Comparison of ENCODE assay signal across 1 cellular context in the genomic region with DNA sequence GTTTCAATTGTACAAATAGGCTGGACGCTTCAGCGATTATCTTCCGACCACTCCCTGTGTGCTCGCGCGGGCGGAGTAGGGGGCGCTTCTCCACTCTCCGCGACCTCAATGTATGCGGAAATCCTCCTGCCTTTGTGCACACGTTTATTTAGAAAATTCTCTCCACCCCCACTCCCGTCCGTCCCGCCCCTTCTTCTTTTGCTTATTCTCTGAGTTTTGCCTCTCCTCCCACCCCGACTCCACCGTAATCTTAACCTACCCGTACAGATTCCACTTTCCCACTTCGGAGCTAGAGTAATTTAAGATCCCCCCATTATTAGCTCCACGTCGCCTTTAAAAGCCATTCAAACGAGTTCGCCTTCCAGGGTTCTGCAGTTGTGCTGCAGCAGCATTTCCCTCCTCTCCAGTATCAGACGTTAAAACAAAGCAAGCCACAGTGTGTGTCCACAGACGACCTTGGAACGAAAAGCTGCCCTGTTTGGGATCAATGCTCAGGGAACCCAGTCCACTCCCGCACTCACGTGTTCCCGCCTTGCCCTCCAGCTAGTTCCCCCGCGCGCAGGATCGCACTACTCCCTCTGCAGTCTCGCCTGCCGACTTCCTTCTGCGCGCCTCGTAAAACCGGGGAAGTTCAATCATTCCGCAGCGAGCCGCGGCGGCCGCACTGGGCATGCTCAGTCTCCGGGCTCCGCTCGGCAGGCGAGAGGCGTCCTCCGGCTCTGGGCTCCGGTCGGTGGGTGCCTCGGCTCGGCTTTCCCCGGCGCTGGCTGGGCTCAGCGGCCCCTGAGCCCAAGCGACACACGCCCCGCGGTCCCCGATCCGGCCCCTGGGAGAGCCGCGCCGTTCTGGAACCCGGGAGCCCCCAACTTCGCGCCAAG.
A peak's percentile ranks its signal among the peaks of the same experiment; 100 is the strongest.
TF ChIP-seq lines count a peak whose summit lies in the region.

A gene with protein sequence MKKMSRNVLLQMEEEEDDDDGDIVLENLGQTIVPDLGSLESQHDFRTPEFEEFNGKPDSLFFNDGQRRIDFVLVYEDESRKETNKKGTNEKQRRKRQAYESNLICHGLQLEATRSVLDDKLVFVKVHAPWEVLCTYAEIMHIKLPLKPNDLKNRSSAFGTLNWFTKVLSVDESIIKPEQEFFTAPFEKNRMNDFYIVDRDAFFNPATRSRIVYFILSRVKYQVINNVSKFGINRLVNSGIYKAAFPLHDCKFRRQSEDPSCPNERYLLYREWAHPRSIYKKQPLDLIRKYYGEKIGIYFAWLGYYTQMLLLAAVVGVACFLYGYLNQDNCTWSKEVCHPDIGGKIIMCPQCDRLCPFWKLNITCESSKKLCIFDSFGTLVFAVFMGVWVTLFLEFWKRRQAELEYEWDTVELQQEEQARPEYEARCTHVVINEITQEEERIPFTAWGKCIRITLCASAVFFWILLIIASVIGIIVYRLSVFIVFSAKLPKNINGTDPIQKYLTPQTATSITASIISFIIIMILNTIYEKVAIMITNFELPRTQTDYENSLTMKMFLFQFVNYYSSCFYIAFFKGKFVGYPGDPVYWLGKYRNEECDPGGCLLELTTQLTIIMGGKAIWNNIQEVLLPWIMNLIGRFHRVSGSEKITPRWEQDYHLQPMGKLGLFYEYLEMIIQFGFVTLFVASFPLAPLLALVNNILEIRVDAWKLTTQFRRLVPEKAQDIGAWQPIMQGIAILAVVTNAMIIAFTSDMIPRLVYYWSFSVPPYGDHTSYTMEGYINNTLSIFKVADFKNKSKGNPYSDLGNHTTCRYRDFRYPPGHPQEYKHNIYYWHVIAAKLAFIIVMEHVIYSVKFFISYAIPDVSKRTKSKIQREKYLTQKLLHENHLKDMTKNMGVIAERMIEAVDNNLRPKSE (plus strand): TSS at position 677 of the 878 bp plus-strand sequence. CDS start 227 bp downstream, outside the sequence.

TF ChIP-seq in K562, 482 proteins besides CTCF, POLR2A, EP300 and RAD21 (continued from another document and continues in another):
- TF ChIP-seq HDAC8 (tag; IDR thresholded peaks at IDR 0.05) (no peak), NR3C1 (CRISPR knock-in tag; IDR thresholded peaks at IDR 0.05) (no peak), BACH1 (tag; IDR thresholded peaks at IDR 0.05) (no peak), PHF8 (IDR thresholded peaks at IDR 0.05; ENCODE audit: borderline replicate concordance, low read length) (peak; percentile 71; the same call in 1 of the 2 replicates), CXXC5 (CRISPR knock-in tag; IDR thresholded peaks at IDR 0.05) (peak; percentile 57), JUNB (CRISPR knock-in tag; conservative IDR thresholded peaks at IDR 0.05) (no peak), MYBL2 (IDR thresholded peaks at IDR 0.05; ENCODE audit: low read depth) (no peak), MYBL2 (CRISPR knock-in tag; IDR thresholded peaks at IDR 0.05; ENCODE audit: borderline replicate concordance) (no peak), FOXK1 (CRISPR knock-in tag; IDR thresholded peaks at IDR 0.05; ENCODE audit: borderline replicate concordance) (no peak), CBX3 (IDR thresholded peaks at IDR 0.05; ENCODE audit: borderline replicate concordance in 1 of 2, low read length in 2 of 2) (no peak), NCOA6 (IDR thresholded peaks at IDR 0.05) (no peak), MTA2 (IDR thresholded peaks at IDR 0.05; ENCODE audit: low read depth) (peak; percentile 18), FUS (optimal IDR thresholded peaks at IDR 0.05; ENCODE audit: low read depth, low read length) (no peak), SIX5 (IDR thresholded peaks at IDR 0.05; ENCODE audit: borderline replicate concordance in 1 of 2, insufficient read depth in 1 of 2, low read depth in 1 of 2, low read length in 2 of 2) (no peak), THRAP3 (IDR thresholded peaks at IDR 0.05; ENCODE audit: borderline replicate concordance) (no peak), ZKSCAN3 (CRISPR knock-in tag; IDR thresholded peaks at IDR 0.05) (no peak), MCM2 (IDR thresholded peaks at IDR 0.05; ENCODE audit: low read depth) (no peak), SAFB2 (IDR thresholded peaks at IDR 0.05; ENCODE audit: borderline replicate concordance, low read depth, low read length, severe bottlenecking) (no peak), ZSCAN32 (CRISPR knock-in tag; IDR thresholded peaks at IDR 0.05) (peak; percentile 34; the same call in 1 of the 2 replicates), SOX6 (IDR thresholded peaks at IDR 0.05) (peak; percentile 57), EP400 (IDR thresholded peaks at IDR 0.05) (peak; percentile 87), ZNF76 (CRISPR knock-in tag; IDR thresholded peaks at IDR 0.05; ENCODE audit: borderline replicate concordance) (no peak), TBL1XR1 (IDR thresholded peaks at IDR 0.05; ENCODE audit: low read length in 2 of 2) (0 out of 4 replicates have a peak, but pooled peaks of 1 of the 2 experiments have one; percentile 31), TGIF2 (CRISPR knock-in tag; IDR thresholded peaks at IDR 0.05) (no peak), DNMT1 (IDR thresholded peaks at IDR 0.05) (no peak), GTF2E2 (tag; IDR thresholded peaks at IDR 0.05) (0 out of 2 replicates have a peak, but pooled peaks have one; percentile 9), MTF1 (CRISPR knock-in tag; IDR thresholded peaks at IDR 0.05; ENCODE audit: borderline replicate concordance) (no peak), ZC3H11A (IDR thresholded peaks at IDR 0.05; ENCODE audit: low read depth, low read length) (no peak), SMARCA5 (IDR thresholded peaks at IDR 0.05) (peak; percentile 43; the same call in 1 of the 2 replicates), SP1 (CRISPR knock-in tag; IDR thresholded peaks at IDR 0.05) (peak; percentile 35; the same call in 1 of the 2 replicates), HDAC6 (IDR thresholded peaks at IDR 0.05; ENCODE audit: low read depth, low read length) (no peak), SREBF2 (CRISPR knock-in tag; IDR thresholded peaks at IDR 0.05) (no peak), SMARCB1 (IDR thresholded peaks at IDR 0.05; ENCODE audit: insufficient read length, low read depth) (no peak), SMARCA4 (IDR thresholded peaks at IDR 0.05) (no peak), MYNN (IDR thresholded peaks at IDR 0.05) (0 out of 2 replicates have a peak, but pooled peaks have one; percentile 12), MYNN (CRISPR knock-in tag; IDR thresholded peaks at IDR 0.05) (no peak), ZNF57 (CRISPR knock-in tag; IDR thresholded peaks at IDR 0.05) (no peak), TARDBP (IDR thresholded peaks at IDR 0.05) (0 out of 2 replicates have a peak, but pooled peaks have one; percentile 52), PHF21A (IDR thresholded peaks at IDR 0.05; ENCODE audit: borderline replicate concordance, low read depth) (no peak), ZNF785 (CRISPR knock-in tag; IDR thresholded peaks at IDR 0.05) (no peak)
- TF ChIP-seq, protein P1, sequence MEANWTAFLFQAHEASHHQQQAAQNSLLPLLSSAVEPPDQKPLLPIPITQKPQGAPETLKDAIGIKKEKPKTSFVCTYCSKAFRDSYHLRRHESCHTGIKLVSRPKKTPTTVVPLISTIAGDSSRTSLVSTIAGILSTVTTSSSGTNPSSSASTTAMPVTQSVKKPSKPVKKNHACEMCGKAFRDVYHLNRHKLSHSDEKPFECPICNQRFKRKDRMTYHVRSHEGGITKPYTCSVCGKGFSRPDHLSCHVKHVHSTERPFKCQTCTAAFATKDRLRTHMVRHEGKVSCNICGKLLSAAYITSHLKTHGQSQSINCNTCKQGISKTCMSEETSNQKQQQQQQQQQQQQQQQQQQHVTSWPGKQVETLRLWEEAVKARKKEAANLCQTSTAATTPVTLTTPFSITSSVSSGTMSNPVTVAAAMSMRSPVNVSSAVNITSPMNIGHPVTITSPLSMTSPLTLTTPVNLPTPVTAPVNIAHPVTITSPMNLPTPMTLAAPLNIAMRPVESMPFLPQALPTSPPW (CRISPR knock-in tag; IDR thresholded peaks at IDR 0.05): peak; percentile 67; the same call in 1 of the 2 replicates
- TF ChIP-seq, protein P2, sequence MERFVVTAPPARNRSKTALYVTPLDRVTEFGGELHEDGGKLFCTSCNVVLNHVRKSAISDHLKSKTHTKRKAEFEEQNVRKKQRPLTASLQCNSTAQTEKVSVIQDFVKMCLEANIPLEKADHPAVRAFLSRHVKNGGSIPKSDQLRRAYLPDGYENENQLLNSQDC (CRISPR knock-in tag; IDR thresholded peaks at IDR 0.05): no peak
- TF ChIP-seq, protein P3, sequence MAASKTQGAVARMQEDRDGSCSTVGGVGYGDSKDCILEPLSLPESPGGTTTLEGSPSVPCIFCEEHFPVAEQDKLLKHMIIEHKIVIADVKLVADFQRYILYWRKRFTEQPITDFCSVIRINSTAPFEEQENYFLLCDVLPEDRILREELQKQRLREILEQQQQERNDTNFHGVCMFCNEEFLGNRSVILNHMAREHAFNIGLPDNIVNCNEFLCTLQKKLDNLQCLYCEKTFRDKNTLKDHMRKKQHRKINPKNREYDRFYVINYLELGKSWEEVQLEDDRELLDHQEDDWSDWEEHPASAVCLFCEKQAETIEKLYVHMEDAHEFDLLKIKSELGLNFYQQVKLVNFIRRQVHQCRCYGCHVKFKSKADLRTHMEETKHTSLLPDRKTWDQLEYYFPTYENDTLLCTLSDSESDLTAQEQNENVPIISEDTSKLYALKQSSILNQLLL (CRISPR knock-in tag; IDR thresholded peaks at IDR 0.05; ENCODE audit: borderline replicate concordance): no peak
- TF ChIP-seq, protein P4, sequence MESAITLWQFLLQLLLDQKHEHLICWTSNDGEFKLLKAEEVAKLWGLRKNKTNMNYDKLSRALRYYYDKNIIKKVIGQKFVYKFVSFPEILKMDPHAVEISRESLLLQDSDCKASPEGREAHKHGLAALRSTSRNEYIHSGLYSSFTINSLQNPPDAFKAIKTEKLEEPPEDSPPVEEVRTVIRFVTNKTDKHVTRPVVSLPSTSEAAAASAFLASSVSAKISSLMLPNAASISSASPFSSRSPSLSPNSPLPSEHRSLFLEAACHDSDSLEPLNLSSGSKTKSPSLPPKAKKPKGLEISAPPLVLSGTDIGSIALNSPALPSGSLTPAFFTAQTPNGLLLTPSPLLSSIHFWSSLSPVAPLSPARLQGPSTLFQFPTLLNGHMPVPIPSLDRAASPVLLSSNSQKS (CRISPR knock-in tag; IDR thresholded peaks at IDR 0.05): no peak
- TF ChIP-seq, protein P5, sequence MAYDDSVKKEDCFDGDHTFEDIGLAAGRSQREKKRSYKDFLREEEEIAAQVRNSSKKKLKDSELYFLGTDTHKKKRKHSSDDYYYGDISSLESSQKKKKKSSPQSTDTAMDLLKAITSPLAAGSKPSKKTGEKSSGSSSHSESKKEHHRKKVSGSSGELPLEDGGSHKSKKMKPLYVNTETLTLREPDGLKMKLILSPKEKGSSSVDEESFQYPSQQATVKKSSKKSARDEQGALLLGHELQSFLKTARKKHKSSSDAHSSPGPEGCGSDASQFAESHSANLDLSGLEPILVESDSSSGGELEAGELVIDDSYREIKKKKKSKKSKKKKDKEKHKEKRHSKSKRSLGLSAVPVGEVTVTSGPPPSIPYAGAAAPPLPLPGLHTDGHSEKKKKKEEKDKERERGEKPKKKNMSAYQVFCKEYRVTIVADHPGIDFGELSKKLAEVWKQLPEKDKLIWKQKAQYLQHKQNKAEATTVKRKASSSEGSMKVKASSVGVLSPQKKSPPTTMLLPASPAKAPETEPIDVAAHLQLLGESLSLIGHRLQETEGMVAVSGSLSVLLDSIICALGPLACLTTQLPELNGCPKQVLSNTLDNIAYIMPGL (CRISPR knock-in tag; IDR thresholded peaks at IDR 0.05): peak; percentile 63; the same call in 1 of the 2 replicates
- TF ChIP-seq, protein P6, sequence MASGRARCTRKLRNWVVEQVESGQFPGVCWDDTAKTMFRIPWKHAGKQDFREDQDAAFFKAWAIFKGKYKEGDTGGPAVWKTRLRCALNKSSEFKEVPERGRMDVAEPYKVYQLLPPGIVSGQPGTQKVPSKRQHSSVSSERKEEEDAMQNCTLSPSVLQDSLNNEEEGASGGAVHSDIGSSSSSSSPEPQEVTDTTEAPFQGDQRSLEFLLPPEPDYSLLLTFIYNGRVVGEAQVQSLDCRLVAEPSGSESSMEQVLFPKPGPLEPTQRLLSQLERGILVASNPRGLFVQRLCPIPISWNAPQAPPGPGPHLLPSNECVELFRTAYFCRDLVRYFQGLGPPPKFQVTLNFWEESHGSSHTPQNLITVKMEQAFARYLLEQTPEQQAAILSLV (tag; IDR thresholded peaks at IDR 0.05): no peak
- TF ChIP-seq, protein P7, sequence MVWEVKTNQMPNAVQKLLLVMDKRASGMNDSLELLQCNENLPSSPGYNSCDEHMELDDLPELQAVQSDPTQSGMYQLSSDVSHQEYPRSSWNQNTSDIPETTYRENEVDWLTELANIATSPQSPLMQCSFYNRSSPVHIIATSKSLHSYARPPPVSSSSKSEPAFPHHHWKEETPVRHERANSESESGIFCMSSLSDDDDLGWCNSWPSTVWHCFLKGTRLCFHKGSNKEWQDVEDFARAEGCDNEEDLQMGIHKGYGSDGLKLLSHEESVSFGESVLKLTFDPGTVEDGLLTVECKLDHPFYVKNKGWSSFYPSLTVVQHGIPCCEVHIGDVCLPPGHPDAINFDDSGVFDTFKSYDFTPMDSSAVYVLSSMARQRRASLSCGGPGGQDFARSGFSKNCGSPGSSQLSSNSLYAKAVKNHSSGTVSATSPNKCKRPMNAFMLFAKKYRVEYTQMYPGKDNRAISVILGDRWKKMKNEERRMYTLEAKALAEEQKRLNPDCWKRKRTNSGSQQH (CRISPR knock-in tag; IDR thresholded peaks at IDR 0.05): no peak
- TF ChIP-seq, protein P8, sequence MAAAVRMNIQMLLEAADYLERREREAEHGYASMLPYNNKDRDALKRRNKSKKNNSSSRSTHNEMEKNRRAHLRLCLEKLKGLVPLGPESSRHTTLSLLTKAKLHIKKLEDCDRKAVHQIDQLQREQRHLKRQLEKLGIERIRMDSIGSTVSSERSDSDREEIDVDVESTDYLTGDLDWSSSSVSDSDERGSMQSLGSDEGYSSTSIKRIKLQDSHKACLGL (CRISPR knock-in tag; IDR thresholded peaks at IDR 0.05; ENCODE audit: borderline replicate concordance, poor library complexity, severe bottlenecking): no peak
- TF ChIP-seq, protein P9, sequence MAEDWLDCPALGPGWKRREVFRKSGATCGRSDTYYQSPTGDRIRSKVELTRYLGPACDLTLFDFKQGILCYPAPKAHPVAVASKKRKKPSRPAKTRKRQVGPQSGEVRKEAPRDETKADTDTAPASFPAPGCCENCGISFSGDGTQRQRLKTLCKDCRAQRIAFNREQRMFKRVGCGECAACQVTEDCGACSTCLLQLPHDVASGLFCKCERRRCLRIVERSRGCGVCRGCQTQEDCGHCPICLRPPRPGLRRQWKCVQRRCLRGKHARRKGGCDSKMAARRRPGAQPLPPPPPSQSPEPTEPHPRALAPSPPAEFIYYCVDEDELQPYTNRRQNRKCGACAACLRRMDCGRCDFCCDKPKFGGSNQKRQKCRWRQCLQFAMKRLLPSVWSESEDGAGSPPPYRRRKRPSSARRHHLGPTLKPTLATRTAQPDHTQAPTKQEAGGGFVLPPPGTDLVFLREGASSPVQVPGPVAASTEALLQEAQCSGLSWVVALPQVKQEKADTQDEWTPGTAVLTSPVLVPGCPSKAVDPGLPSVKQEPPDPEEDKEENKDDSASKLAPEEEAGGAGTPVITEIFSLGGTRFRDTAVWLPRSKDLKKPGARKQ (CRISPR knock-in tag; IDR thresholded peaks at IDR 0.05): no peak
- TF ChIP-seq, protein P10, sequence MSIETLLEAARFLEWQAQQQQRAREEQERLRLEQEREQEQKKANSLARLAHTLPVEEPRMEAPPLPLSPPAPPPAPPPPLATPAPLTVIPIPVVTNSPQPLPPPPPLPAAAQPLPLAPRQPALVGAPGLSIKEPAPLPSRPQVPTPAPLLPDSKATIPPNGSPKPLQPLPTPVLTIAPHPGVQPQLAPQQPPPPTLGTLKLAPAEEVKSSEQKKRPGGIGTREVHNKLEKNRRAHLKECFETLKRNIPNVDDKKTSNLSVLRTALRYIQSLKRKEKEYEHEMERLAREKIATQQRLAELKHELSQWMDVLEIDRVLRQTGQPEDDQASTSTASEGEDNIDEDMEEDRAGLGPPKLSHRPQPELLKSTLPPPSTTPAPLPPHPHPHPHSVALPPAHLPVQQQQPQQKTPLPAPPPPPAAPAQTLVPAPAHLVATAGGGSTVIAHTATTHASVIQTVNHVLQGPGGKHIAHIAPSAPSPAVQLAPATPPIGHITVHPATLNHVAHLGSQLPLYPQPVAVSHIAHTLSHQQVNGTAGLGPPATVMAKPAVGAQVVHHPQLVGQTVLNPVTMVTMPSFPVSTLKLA (conservative IDR thresholded peaks at IDR 0.05): peak; percentile 48 to 80
